21 cellular contexts compared by ENCODE assay signal in the genomic region with DNA sequence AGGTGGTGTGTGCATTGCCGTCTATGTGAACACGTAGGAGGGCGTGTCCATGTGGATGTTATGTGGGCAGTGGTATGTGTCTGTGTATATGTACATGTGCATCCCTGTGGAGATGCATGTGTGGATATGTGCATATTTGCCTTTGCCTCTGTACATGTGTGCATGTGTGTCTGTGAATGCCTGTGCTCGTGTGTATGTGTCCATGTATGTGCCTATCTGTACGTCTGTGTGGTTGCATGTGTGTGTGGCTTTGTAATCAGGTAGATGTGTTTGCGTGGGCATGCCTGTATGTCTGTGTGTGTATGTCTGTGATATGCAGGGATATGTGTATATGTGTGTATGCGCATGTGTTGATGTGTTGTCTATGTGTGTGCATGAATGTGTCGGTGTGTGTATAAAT.
"Had no signal": no experiment of that assay in that cellular context is flagged by ENCODE, and none has a peak within 500 bp of the region (broad histone marks: within the 10 kb centered on the region; RNA-seq: fewer than 3 reads in every experiment).

No MANE protein-coding gene starts in this region.

- H3K4me1 ChIP-seq: gastroesophageal sphincter, suprapubic skin, transverse colon had no signal

- H3K4me3 ChIP-seq: cardiac muscle cell, dorsolateral prefrontal cortex, gastroesophageal sphincter, heart right ventricle, suprapubic skin, transverse colon had no signal

- H3K27me3 Mint-ChIP-seq: activated naive CD8-positive, alpha-beta T cell treated with anti-CD3 and anti-CD28 coated beads for 36 hours; stimulated activated naive CD8-positive, alpha-beta T cell treated with anti-CD3 and anti-CD28 coated beads, Interleukin-15, Interleukin-2, amounts not matched to agents 100 ng/mL and 50 ng/mL, for 24 hours had no signal

- H3K36me3 ChIP-seq: cardiac muscle cell, heart right ventricle, suprapubic skin, transverse colon had no signal

- H3K9me3 Mint-ChIP-seq: activated naive CD8-positive, alpha-beta T cell treated with anti-CD3 and anti-CD28 coated beads for 36 hours; activated T-cell treated with anti-CD3 and anti-CD28 coated beads, Interleukin-2, amount 50 U/mL, for 72 hours; nephron progenitor cell; stimulated activated naive CD8-positive, alpha-beta T cell treated with anti-CD3 and anti-CD28 coated beads, Interleukin-15, Interleukin-2, amounts not matched to agents 100 ng/mL and 50 ng/mL, for 24 hours; T-helper 2 cell treated with Interferon-gamma antibody and Interleukin-4, amounts not matched to agents 5 μg/mL and 100 μg/mL, for 36 hours had no signal

- H3K9me3 ChIP-seq: gastroesophageal sphincter, heart right ventricle, SK-N-SH, suprapubic skin, transverse colon had no signal

- DNase-seq: activated CD4-positive, alpha-beta T cell treated with anti-CD3 and anti-CD28 coated beads, Interleukin-2, amount 50 U/mL, for 4 hours; activated naive CD8-positive, alpha-beta T cell treated with anti-CD3 and anti-CD28 coated beads for 36 hours; activated T-cell treated with anti-CD3 and anti-CD28 coated beads, Interleukin-2, amount 50 U/mL, for 72 hours; amniotic stem cell; erythroblast; heart right ventricle; kidney glomerular epithelial cell; left ventricle myocardium superior; nephron progenitor cell; nucleus accumbens; retina; SK-N-SH; stimulated activated CD4-positive, alpha-beta T cell treated with anti-CD3 and anti-CD28 coated beads, Interleukin-2, amount 100 ng/mL, for 48 hours; transverse colon had no signal

- H3K27ac ChIP-seq: cardiac muscle cell, gastroesophageal sphincter, heart right ventricle, suprapubic skin, transverse colon had no signal

- ATAC-seq: activated T-cell treated with anti-CD3 and anti-CD28 coated beads, Interleukin-2, amount 50 U/mL, for 72 hours; gastroesophageal sphincter; heart right ventricle; left ventricle myocardium superior had no signal

- FAIRE-seq: TTC549 had no signal

- H3K27ac Mint-ChIP-seq: activated naive CD8-positive, alpha-beta T cell treated with anti-CD3 and anti-CD28 coated beads for 36 hours; activated T-cell treated with anti-CD3 and anti-CD28 coated beads, Interleukin-2, amount 50 U/mL, for 72 hours; nephron progenitor cell; stimulated activated naive CD8-positive, alpha-beta T cell treated with anti-CD3 and anti-CD28 coated beads, Interleukin-15, Interleukin-2, amounts not matched to agents 100 ng/mL and 50 ng/mL, for 24 hours; T-helper 2 cell treated with Interferon-gamma antibody and Interleukin-4, amounts not matched to agents 5 μg/mL and 100 μg/mL, for 36 hours had no signal

- H3K4me3 Mint-ChIP-seq: activated naive CD8-positive, alpha-beta T cell treated with anti-CD3 and anti-CD28 coated beads for 36 hours; activated T-cell treated with anti-CD3 and anti-CD28 coated beads, Interleukin-2, amount 50 U/mL, for 72 hours; nephron progenitor cell; stimulated activated naive CD8-positive, alpha-beta T cell treated with anti-CD3 and anti-CD28 coated beads, Interleukin-15, Interleukin-2, amounts not matched to agents 100 ng/mL and 50 ng/mL, for 24 hours; T-helper 2 cell treated with Interferon-gamma antibody and Interleukin-4, amounts not matched to agents 5 μg/mL and 100 μg/mL, for 36 hours had no signal

- H3K36me3 Mint-ChIP-seq: activated naive CD8-positive, alpha-beta T cell treated with anti-CD3 and anti-CD28 coated beads for 36 hours had no signal

- H3K4me1 Mint-ChIP-seq: activated naive CD8-positive, alpha-beta T cell treated with anti-CD3 and anti-CD28 coated beads for 36 hours had no signal

- H3K27me3 ChIP-seq: cardiac muscle cell, gastroesophageal sphincter, heart right ventricle, suprapubic skin, transverse colon had no signal

- H3K9ac ChIP-seq: SK-N-SH had no signal
